In genomic region chr17:67902531-67903231, GRCh38 we compare ENCODE assay signal across 1 cellular context.
TF ChIP-seq lines count a peak whose summit lies in the region.

No MANE protein-coding gene starts in this region.

TF ChIP-seq in HCT116, 20 proteins besides CTCF, POLR2A, EP300 and RAD21 (continued from another document):
- TF ChIP-seq ATF3 (IDR thresholded peaks at IDR 0.05) (no peak), ZBTB33 (IDR thresholded peaks at IDR 0.05; ENCODE audit: extremely low read depth, insufficient replicate concordance, low read length) (no peak), YY1 (IDR thresholded peaks at IDR 0.05; ENCODE audit: extremely low read depth, insufficient replicate concordance, low read depth, low read length) (no peak), EZH2 (IDR thresholded peaks at IDR 0.05) (no peak), REST (IDR thresholded peaks at IDR 0.05; ENCODE audit: low read depth) (no peak), POLR2AphosphoS5 (IDR thresholded peaks at IDR 0.05; ENCODE audit: low read depth, low read length) (no peak), TCF7L2 (IDR thresholded peaks at IDR 0.05; ENCODE audit: borderline replicate concordance, extremely low read depth, insufficient read depth, insufficient read length) (no peak), FOSL1 (IDR thresholded peaks at IDR 0.05; ENCODE audit: low read depth) (no peak), SP1 (IDR thresholded peaks at IDR 0.05; ENCODE audit: low read depth) (no peak), MAX (IDR thresholded peaks at IDR 0.05) (no peak)
